In the genomic region with DNA sequence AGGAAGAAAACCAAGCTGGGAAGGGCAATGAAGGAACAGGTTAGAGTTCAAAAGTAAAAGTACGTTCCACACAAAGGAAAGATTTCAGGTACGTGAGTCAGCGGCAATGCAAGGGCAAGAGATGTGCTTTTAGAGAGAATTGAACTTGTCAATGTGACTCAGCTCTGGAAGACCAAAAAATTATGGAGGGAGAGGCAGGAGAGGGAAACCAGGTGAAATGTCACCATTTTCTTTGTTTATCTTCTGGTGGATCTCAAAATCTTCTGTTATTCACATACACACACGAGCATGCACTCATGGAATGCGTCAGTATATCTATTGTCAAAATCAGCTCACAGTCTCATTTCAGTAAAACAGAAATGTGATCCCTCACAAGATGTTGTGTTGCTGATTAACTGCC, we compare ENCODE assay signal across 28 cellular contexts.
"Had no signal": no experiment of that assay in that cellular context is flagged by ENCODE, and none has a peak within 500 bp of the region (broad histone marks: within the 10 kb centered on the region; RNA-seq: fewer than 3 reads in every experiment).

No MANE protein-coding gene starts in this region.

- H3K9me3 Mint-ChIP-seq: immature natural killer cell; memory B cell; naive thymus-derived CD4-positive, alpha-beta T cell; natural killer cell treated with Interleukin-12 subunit alpha and Interleukin-12 subunit beta and Interleukin-15 and Interleukin-18, amount 100 ng/mL, for 72 hours; stimulated activated naive CD8-positive, alpha-beta T cell treated with anti-CD3 and anti-CD28 coated beads, Interleukin-15, Interleukin-2, amounts not matched to agents 100 ng/mL and 50 ng/mL, for 24 hours; type B pancreatic cell had no signal

- H3K36me3 Mint-ChIP-seq: memory B cell; natural killer cell treated with Interleukin-12 subunit alpha and Interleukin-12 subunit beta and Interleukin-15 and Interleukin-18, amount 100 ng/mL, for 72 hours; type B pancreatic cell had no signal

- H3K4me1 Mint-ChIP-seq: immature natural killer cell; memory B cell; naive thymus-derived CD4-positive, alpha-beta T cell had no signal

- H3K4me3 ChIP-seq: left ventricle myocardium inferior, lung, mucosa of descending colon, ovary, psoas muscle, right atrium auricular region, right lobe of liver, skin epidermis, suprapubic skin, thoracic aorta, tibial artery, uterus had no signal

- H3K27me3 Mint-ChIP-seq: memory B cell; naive thymus-derived CD4-positive, alpha-beta T cell; natural killer cell treated with Interleukin-12 subunit alpha and Interleukin-12 subunit beta and Interleukin-15 and Interleukin-18, amount 100 ng/mL, for 72 hours; stimulated activated naive CD8-positive, alpha-beta T cell treated with anti-CD3 and anti-CD28 coated beads, Interleukin-15, Interleukin-2, amounts not matched to agents 100 ng/mL and 50 ng/mL, for 24 hours; type B pancreatic cell had no signal

- H3K9me3 ChIP-seq: left ventricle myocardium inferior, mucosa of descending colon, ovary, psoas muscle, right atrium auricular region, right lobe of liver, suprapubic skin, thoracic aorta, tibial artery, uterus had no signal

- H3K27me3 ChIP-seq: ovary, right atrium auricular region, right lobe of liver, suprapubic skin, tibial artery, uterus had no signal

- H3K27ac ChIP-seq: left ventricle myocardium inferior, ovary, psoas muscle, right atrium auricular region, right lobe of liver, skin epidermis, suprapubic skin, thoracic aorta, tibial artery, uterus had no signal

- H3K36me3 ChIP-seq: left ventricle myocardium inferior, ovary, right atrium auricular region, right lobe of liver, suprapubic skin, tibial artery, uterus had no signal

- H3K27ac Mint-ChIP-seq: immature natural killer cell; memory B cell; naive thymus-derived CD4-positive, alpha-beta T cell; natural killer cell treated with Interleukin-12 subunit alpha and Interleukin-12 subunit beta and Interleukin-15 and Interleukin-18, amount 100 ng/mL, for 72 hours; stimulated activated naive CD8-positive, alpha-beta T cell treated with anti-CD3 and anti-CD28 coated beads, Interleukin-15, Interleukin-2, amounts not matched to agents 100 ng/mL and 50 ng/mL, for 24 hours; type B pancreatic cell had no signal

- H3K4me1 ChIP-seq: left ventricle myocardium inferior, psoas muscle, right atrium auricular region, right lobe of liver, suprapubic skin, tibial artery, uterus had no signal

- H3K4me3 Mint-ChIP-seq: immature natural killer cell; memory B cell; naive thymus-derived CD4-positive, alpha-beta T cell; natural killer cell treated with Interleukin-12 subunit alpha and Interleukin-12 subunit beta and Interleukin-15 and Interleukin-18, amount 100 ng/mL, for 72 hours; stimulated activated naive CD8-positive, alpha-beta T cell treated with anti-CD3 and anti-CD28 coated beads, Interleukin-15, Interleukin-2, amounts not matched to agents 100 ng/mL and 50 ng/mL, for 24 hours; type B pancreatic cell had no signal

- DNase-seq: hippocampal formation; immature natural killer cell; kidney; left colon; left ventricle myocardium inferior; midbrain; mucosa of descending colon; naive thymus-derived CD4-positive, alpha-beta T cell; ovary; posterior cingulate gyrus; psoas muscle; right lobe of liver; stimulated activated CD4-positive, alpha-beta T cell treated with anti-CD3 and anti-CD28 coated beads, Interleukin-12 subunit alpha, Interleukin-12 subunit beta, amount 100 ng/mL, for 4 hours; stimulated activated CD4-positive, alpha-beta T cell treated with anti-CD3 and anti-CD28 coated beads, Interleukin-15, amount 100 ng/mL, for 24 hours; stimulated activated CD4-positive, alpha-beta T cell treated with anti-CD3 and anti-CD28 coated beads, Interleukin-2, amount 100 ng/mL, for 24 hours; stimulated activated CD4-positive, alpha-beta T cell treated with anti-CD3 and anti-CD28 coated beads, Interleukin-4, amount 100 ng/mL, for 1 hour; stimulated activated naive CD4-positive, alpha-beta T cell; tibial artery; uterus had no signal
